8 cellular contexts compared by ENCODE assay signal in genomic region chrX:76428243-76429130, GRCh38. TPM values are rescaled to one million over a fixed set of nuclear protein-coding genes. Genes with fewer than 3 reads are reported as not detected.
DNase-seq lines count a peak whose midpoint lies in the region; ATAC-seq and TF ChIP-seq lines count a peak whose summit lies in the region.

No MANE protein-coding gene starts in this region.

- DNase-seq in NCI-H146 (lab: John Stamatoyannopoulos, UW) (peak; percentile 12), NCI-H146 treated with DMSO at 0.1 percent for 48 hours (lab: John Stamatoyannopoulos, UW; ENCODE audit: unreplicated experiment) (no peak), activated T-cell treated with anti-CD3 and anti-CD28 coated beads for 1 hour (ENCODE audit: low read depth) (peak; percentile 19), esophagus squamous epithelium (lab: John Stamatoyannopoulos, UW) (no peak), ureter (ENCODE audit: low spot score) (peak; percentile 39), NCI-H1694 treated with DMSO at 0.1 percent for 48 hours (lab: John Stamatoyannopoulos, UW) (no peak)

- H3K4me1 ChIP-seq in esophagus squamous epithelium (peaks cover 0 to 12% (median 0%) of the 10 kb centered on the region in 3 donors), neuron (ENCODE audit: insufficient read depth, low read length) (peaks cover 7% of the 10 kb centered on the region)

- H2AFZ ChIP-seq in neuron (ENCODE audit: low read depth, low read length): peak overlapping the region; percentile 89

- peak; percentile 32 for ATAC-seq in HG03442 (IDR thresholded peaks at IDR 0.05; ENCODE audit: unreplicated experiment)

- H3K9me3 ChIP-seq in esophagus squamous epithelium: no peaks in the 10 kb centered on the region
- no peaks in the 10 kb centered on the region for H3K9me3 ChIP-seq in neuron (ENCODE audit: low read length)

- no peaks in the 10 kb centered on the region for H3K27me3 ChIP-seq in esophagus squamous epithelium
- H3K27me3 ChIP-seq in neuron (ENCODE audit: insufficient read depth, low read length): peaks cover 2% of the 10 kb centered on the region

- WGBS in esophagus squamous epithelium, 2 donors: 79% methylated on average over 13 of the region's 60 CpGs; no CpG with 5 or more reads in 1 of the 2 donors

- intact Hi-C loops in esophagus squamous epithelium (cut with DNase I): no loop called here

- H3K36me3 ChIP-seq in esophagus squamous epithelium (no peaks in the 10 kb centered on the region), neuron (ENCODE audit: insufficient read depth, low read length) (no peaks in the 10 kb centered on the region)

- H3K4me3 ChIP-seq in esophagus squamous epithelium: peak overlapping the region; percentile 48 to 74 (median 62)
- peak overlapping the region; percentile 96 for H3K4me3 ChIP-seq in neuron (ENCODE audit: low read length)

- no peak for TF ChIP-seq POLR2A in esophagus squamous epithelium (IDR thresholded peaks at IDR 0.05)

- no peak for TF ChIP-seq CTCF in esophagus squamous epithelium (IDR thresholded peaks at IDR 0.05)

- peak overlapping the region; percentile 42 to 66 (median 64) for H3K27ac ChIP-seq in esophagus squamous epithelium

RNA-seq across cellular contexts. Expression of gene MAGEE1, which starts 1.0 kb away (rescaled TPM):
- 1 to 10 TPM in 1 of 4 donors, under 1 TPM in 3; 0.44 to 1.1 (median 0.94) TPM for total RNA-seq in esophagus squamous epithelium
- total RNA-seq in ureter: 3.2 TPM

Comparison
In these comparisons a context has a peak if more than half of its experiments do, and no peak if none do; other contexts are left out.
1. DNase-seq: peak in NCI-H146 (single experiment), activated T-cell treated with anti-CD3 and anti-CD28 coated beads for 1 hour (single experiment) and ureter (single experiment); none in NCI-H146 treated with DMSO at 0.1 percent for 48 hours (single experiment), esophagus squamous epithelium (single experiment) and NCI-H1694 treated with DMSO at 0.1 percent for 48 hours (single experiment).